8 cellular contexts compared by ENCODE assay signal in genomic region chr12:32679910-32680217, GRCh38. TPM values are rescaled to one million over a fixed set of nuclear protein-coding genes. Genes with fewer than 3 reads are reported as not detected.
DNase-seq lines count a peak whose midpoint lies in the region; ATAC-seq, FAIRE-seq and TF ChIP-seq lines count a peak whose summit lies in the region.

No MANE protein-coding gene starts in this region.

- DNase-seq in activated CD4-positive, alpha-beta T cell treated with anti-CD3 and anti-CD28 coated beads for 36 hours = no peak
- no peak for DNase-seq in activated CD4-positive, alpha-beta T cell treated with anti-CD3 and anti-CD28 coated beads, Interleukin-2, amount 50 U/mL, for 4 hours
- no peak for DNase-seq in activated naive CD4-positive, alpha-beta T cell treated with anti-CD3 and anti-CD28 coated beads, Interleukin-2, amount 50 U/mL, for 72 hours (ENCODE audit: low spot score in 2 of 2)
- DNase-seq in kidney = no peak
- DNase-seq in thoracic aorta (ENCODE audit: low spot score) = no peak
- no peak for DNase-seq in cerebellum (ENCODE audit: low spot score)
- no peak for DNase-seq in AG20443 (ENCODE audit: low spot score)

- H3K36me3 ChIP-seq in kidney (ENCODE audit: control insufficient read depth in 1 of 2, insufficient read depth in 2 of 2, low read length in 2 of 2) = no peaks in the 10 kb centered on the region
- no peaks in the 10 kb centered on the region for H3K36me3 ChIP-seq in thoracic aorta

- H3K9me3 ChIP-seq in kidney (ENCODE audit: control insufficient read depth in 1 of 2, low read length in 2 of 2) = no peaks in the 10 kb centered on the region
- no peaks in the 10 kb centered on the region for H3K9me3 ChIP-seq in thoracic aorta

- no peak for FAIRE-seq in kidney (lab: Jason Lieb, UNC)

- H3K36me3 Mint-ChIP-seq in activated CD4-positive, alpha-beta T cell treated with anti-CD3 and anti-CD28 coated beads for 36 hours (ENCODE audit: low read depth) = peaks cover 9% of the 10 kb centered on the region
- no peaks in the 10 kb centered on the region for H3K36me3 Mint-ChIP-seq in activated naive CD4-positive, alpha-beta T cell treated with anti-CD3 and anti-CD28 coated beads, Interleukin-2, amount 50 U/mL, for 72 hours

- CTCF ChIA-PET in activated CD4-positive, alpha-beta T cell treated with anti-CD3 and anti-CD28 coated beads for 36 hours (lab: Charles Lee) = no interaction called here

- peak overlapping the region; percentile 89 for H3K27ac Mint-ChIP-seq in activated CD4-positive, alpha-beta T cell treated with anti-CD3 and anti-CD28 coated beads for 36 hours
- peak overlapping the region; percentile 90 to 98 for H3K27ac Mint-ChIP-seq in activated naive CD4-positive, alpha-beta T cell treated with anti-CD3 and anti-CD28 coated beads, Interleukin-2, amount 50 U/mL, for 72 hours

- H3K4me3 ChIP-seq in kidney (ENCODE audit: low read length in 2 of 2) (peak overlapping the region; percentile 76 to 88), thoracic aorta (peak overlapping the region; percentile 99)

- H3K27ac ChIP-seq in kidney (ENCODE audit: low read depth in 2 of 2, low read length in 2 of 2) (peak overlapping the region; percentile 86 to 95), thoracic aorta (peak overlapping the region; percentile 85 to 88)

- peak overlapping the region; percentile 95 to 97 for H3K9ac ChIP-seq in kidney (ENCODE audit: low read length in 2 of 2)

- no peaks in the 10 kb centered on the region for H3K27me3 ChIP-seq in thoracic aorta (replicated peaks; ENCODE audit: insufficient read depth)

- no peaks in the 10 kb centered on the region for H3K27me3 Mint-ChIP-seq in activated CD4-positive, alpha-beta T cell treated with anti-CD3 and anti-CD28 coated beads for 36 hours

- H3K9me3 Mint-ChIP-seq in activated CD4-positive, alpha-beta T cell treated with anti-CD3 and anti-CD28 coated beads for 36 hours (ENCODE audit: low read depth) = no peaks in the 10 kb centered on the region
- H3K9me3 Mint-ChIP-seq in activated naive CD4-positive, alpha-beta T cell treated with anti-CD3 and anti-CD28 coated beads, Interleukin-2, amount 50 U/mL, for 72 hours = no peaks in the 10 kb centered on the region

- intact Hi-C loops in activated CD4-positive, alpha-beta T cell treated with anti-CD3 and anti-CD28 coated beads for 36 hours (cut with DNase I, micrococcal nuclease) = loop anchor here (1.0 to 10.0 kb wide), 13 partner anchors 62 to 1928 kb away; partner anchors contain the start of genes ALG10 (in 2 of the 2), ETFBKMT (in 2 of the 2), YARS2 (in 2 of the 2) and CAPRIN2 (in 1 of the 2)
- intact Hi-C loops in kidney (cut with DNase I) = no loop called here

- TF ChIP-seq CTCF in kidney (IDR thresholded peaks at IDR 0.05; ENCODE audit: borderline replicate concordance, extremely low read depth, insufficient read depth) = no peak
- TF ChIP-seq CTCF in thoracic aorta (IDR thresholded peaks at IDR 0.05) = no peak

- ATAC-seq in activated CD4-positive, alpha-beta T cell treated with anti-CD3 and anti-CD28 coated beads for 36 hours = peak; percentile 4
- ATAC-seq in activated naive CD4-positive, alpha-beta T cell treated with anti-CD3 and anti-CD28 coated beads, Interleukin-2, amount 50 U/mL, for 72 hours = no peak
- ATAC-seq in thoracic aorta (ENCODE audit: insufficient number of reproducible peaks, low FRiP score, low read depth) (peak; percentile 9), GM18858 (IDR thresholded peaks at IDR 0.05; ENCODE audit: unreplicated experiment) (no peak)

- POLR2A ChIA-PET in activated CD4-positive, alpha-beta T cell treated with anti-CD3 and anti-CD28 coated beads for 36 hours (lab: Charles Lee) = no interaction called here

- H3K4me3 Mint-ChIP-seq in activated CD4-positive, alpha-beta T cell treated with anti-CD3 and anti-CD28 coated beads for 36 hours = peak overlapping the region; percentile 84

- H3K4me1 Mint-ChIP-seq in activated CD4-positive, alpha-beta T cell treated with anti-CD3 and anti-CD28 coated beads for 36 hours = peaks cover 21% of the 10 kb centered on the region

- H3K4me1 ChIP-seq in kidney (ENCODE audit: control insufficient read depth in 1 of 2, insufficient read depth in 1 of 2, low read depth in 1 of 2, low read length in 2 of 2) (peaks cover 0 to 8% of the 10 kb centered on the region in 2 donors), thoracic aorta (ENCODE audit: control insufficient read depth in 1 of 2, low read depth in 2 of 2) (peaks cover 11 to 12% of the 10 kb centered on the region in 2 donors)

RNA-seq across cellular contexts. Expression of gene DNM1L, which starts 0.8 kb away (rescaled TPM):
- total RNA-seq in activated CD4-positive, alpha-beta T cell treated with anti-CD3 and anti-CD28 coated beads for 36 hours = 10 to 100 TPM; 67.1 to 68.5 TPM
- total RNA-seq in activated naive CD4-positive, alpha-beta T cell treated with anti-CD3 and anti-CD28 coated beads, Interleukin-2, amount 50 U/mL, for 72 hours = 10 to 100 TPM; 52.2 to 71.1 TPM
- total RNA-seq in kidney = 66.2 TPM
- 30.5 TPM for polyA plus RNA-seq in kidney (ENCODE audit: insufficient read depth, low read depth, low replicate concordance)
- 10 to 100 TPM; 59.8 to 86.1 TPM for total RNA-seq in thoracic aorta
- total RNA-seq in cerebellum = 184 TPM

Comparison
In these comparisons a context has a peak if more than half of its experiments do, and no peak if none do; other contexts are left out.
1. ATAC-seq: peak in activated CD4-positive, alpha-beta T cell treated with anti-CD3 and anti-CD28 coated beads for 36 hours (single experiment) and thoracic aorta (single experiment); none in activated naive CD4-positive, alpha-beta T cell treated with anti-CD3 and anti-CD28 coated beads, Interleukin-2, amount 50 U/mL, for 72 hours (0 of 2) and GM18858 (single experiment).